Comparison of ENCODE assay signal across 8 cellular contexts in the genomic region with DNA sequence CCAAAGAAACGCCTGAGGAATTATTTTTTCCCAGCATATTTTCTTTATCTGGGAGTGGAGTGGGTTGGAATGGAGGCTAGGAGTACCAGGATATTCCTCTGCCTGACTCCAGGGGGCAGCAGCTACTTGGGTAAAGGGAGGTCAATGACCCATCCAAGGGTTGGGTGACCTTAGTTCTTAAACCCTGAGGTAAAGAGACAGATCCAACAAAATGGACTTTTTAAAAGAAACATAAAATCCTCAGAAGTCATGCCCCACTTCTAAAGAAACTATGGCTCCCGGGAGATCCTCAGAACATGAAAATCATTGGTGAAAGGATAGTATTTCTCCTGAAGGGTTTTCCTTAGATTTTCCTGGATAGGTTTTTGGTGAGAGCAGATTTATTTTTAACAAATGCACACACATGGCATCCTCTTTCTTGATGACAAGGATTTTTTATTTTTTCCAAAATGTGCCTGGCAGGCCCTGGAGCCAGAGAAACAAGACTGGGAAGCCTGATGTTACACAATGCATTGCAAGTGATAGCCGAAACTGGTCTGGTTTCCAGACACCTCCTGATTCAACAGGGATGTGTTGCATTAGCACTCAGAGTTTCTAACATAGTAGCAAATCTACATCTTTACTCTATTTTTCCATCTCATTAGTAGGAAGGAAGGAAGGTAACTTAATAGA.
DNase-seq lines count a peak whose midpoint lies in the region; ATAC-seq lines count a peak whose summit lies in the region.

No MANE protein-coding gene starts in this region.

- peak; percentile 76 for DNase-seq in AG08395 (ENCODE audit: low spot score)
- peak; percentile 13 for DNase-seq in GM04503 (ENCODE audit: low read depth)
- peak; percentile 5 for DNase-seq in NCI-H1092 (lab: John Stamatoyannopoulos, UW)
- DNase-seq in amniotic stem cell (lab: John Stamatoyannopoulos, UW): peak; percentile 3
- DNase-seq in hippocampal formation (lab: John Stamatoyannopoulos, UW): peak; percentile 45
- DNase-seq in stimulated activated CD4-positive, alpha-beta T cell treated with anti-CD3 and anti-CD28 coated beads, Interleukin-4, amount 100 ng/mL, for 24 hours: peak; percentile 3
- no peak for DNase-seq in cortex of kidney (lab: John Stamatoyannopoulos, UW)

- no peak for ATAC-seq in GM21515 (IDR thresholded peaks at IDR 0.05; ENCODE audit: unreplicated experiment)
